9 cellular contexts compared by ENCODE assay signal in the genomic region with DNA sequence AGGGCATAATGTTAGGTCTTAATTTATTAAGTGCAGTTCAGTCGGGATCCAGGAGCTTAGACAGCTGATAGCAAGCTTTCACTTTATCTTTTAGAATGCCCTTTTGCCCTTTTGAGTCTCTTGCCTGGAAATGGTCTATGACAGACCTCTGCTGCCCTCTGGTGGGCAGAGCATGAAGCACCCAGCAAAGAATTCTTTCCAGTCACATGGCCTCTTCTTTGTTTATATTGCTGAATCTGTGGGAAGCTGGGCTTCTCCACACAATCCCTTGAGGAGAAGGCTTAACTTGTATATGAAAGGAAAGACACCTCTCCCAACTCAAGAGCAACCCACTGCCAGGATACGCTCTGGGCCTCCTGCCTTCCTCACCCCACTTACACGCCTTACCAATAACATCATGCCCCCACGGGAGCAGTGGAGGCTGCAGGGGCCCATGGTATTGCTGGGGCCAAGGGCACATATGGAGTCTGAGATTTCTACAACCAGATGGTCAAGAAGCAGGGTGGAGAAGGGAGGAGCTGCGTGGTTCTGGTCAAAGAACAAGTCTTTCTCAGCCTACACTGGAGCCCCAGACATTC. TPM values are rescaled to one million over a fixed set of nuclear protein-coding genes. Genes with fewer than 3 reads are reported as not detected.
DNase-seq lines count a peak whose midpoint lies in the region; ATAC-seq and TF ChIP-seq lines count a peak whose summit lies in the region.
"Had no signal": no experiment of that assay in that cellular context is flagged by ENCODE, and none has a peak within 500 bp of the region (broad histone marks: within the 10 kb centered on the region; RNA-seq: fewer than 3 reads in every experiment).

No MANE protein-coding gene starts in this region.

- no peaks in the 10 kb centered on the region for H3K36me3 Mint-ChIP-seq in endothelial cell (ENCODE audit: low read depth, unreplicated experiment)

- no peaks in the 10 kb centered on the region for H3K9me3 Mint-ChIP-seq in endothelial cell (ENCODE audit: unreplicated experiment)

- H3K36me3 ChIP-seq in mucosa of descending colon (ENCODE audit: low read depth): no peaks in the 10 kb centered on the region

- H3K4me3 Mint-ChIP-seq in endothelial cell (ENCODE audit: unreplicated experiment): no peak overlapping the region

- peaks cover 12% of the 10 kb centered on the region for H3K4me1 ChIP-seq in mucosa of descending colon (ENCODE audit: low read depth)

- TF ChIP-seq CTCF in endothelial cell (IDR thresholded peaks at IDR 0.05; ENCODE audit: unreplicated experiment) (peak; percentile 95), mucosa of descending colon (IDR thresholded peaks at IDR 0.05) (peak; percentile 87)

- H3K4me1 Mint-ChIP-seq in endothelial cell (ENCODE audit: unreplicated experiment): no peaks in the 10 kb centered on the region

- peak; percentile 46 for DNase-seq in CMK (ENCODE audit: low read depth)
- DNase-seq in HS-5 (ENCODE audit: low read depth): peak; percentile 81
- peak; percentile 77 for DNase-seq in NOMO-1 treated with DMSO at 0.1 percent for 48 hours (lab: John Stamatoyannopoulos, UW; ENCODE audit: unreplicated experiment)
- peak; percentile 91 for DNase-seq in activated CD8-positive, alpha-beta memory T cell treated with anti-CD3 and anti-CD28 coated beads for 24 hours
- DNase-seq in endothelial cell (ENCODE audit: low spot score): peak; percentile 84
- DNase-seq in mucosa of descending colon: peak; percentile 77 to 91 (median 91)
- peak; percentile 54 to 56 for DNase-seq in stimulated activated CD8-positive, alpha-beta memory T cell treated with anti-CD3 and anti-CD28 coated beads, Interleukin-15, amount 100 ng/mL, for 48 hours (ENCODE audit: low read depth in 2 of 2)

- ATAC-seq in mucosa of descending colon (peak; percentile 87), GM19324 (IDR thresholded peaks at IDR 0.05; ENCODE audit: low FRiP score, unreplicated experiment) (no peak)

- no peak overlapping the region for H3K27ac Mint-ChIP-seq in endothelial cell (ENCODE audit: unreplicated experiment)

- H3K27me3 Mint-ChIP-seq in endothelial cell (ENCODE audit: unreplicated experiment): peaks cover 2% of the 10 kb centered on the region

- no peaks in the 10 kb centered on the region for H3K9me3 ChIP-seq in mucosa of descending colon

- intact Hi-C loops in mucosa of descending colon (cut with DNase I, micrococcal nuclease): loop anchor here in 1 of 2 donors (10.0 kb wide), 1 partner anchor 456 kb away; no protein-coding TSS in a partner anchor

- no peak overlapping the region for H3K4me3 ChIP-seq in mucosa of descending colon

RNA-seq across cellular contexts. Expression of gene WFDC3, which starts 20.4 kb away (rescaled TPM):
- total RNA-seq in endothelial cell (ENCODE audit: unreplicated experiment) (not detected), mucosa of descending colon (1 to 10 TPM; 3.2 to 7.9 (median 5.1) TPM)
- total RNA-seq: activated CD8-positive, alpha-beta memory T cell treated with anti-CD3 and anti-CD28 coated beads for 36 hours had no signal

RNA-seq across cellular contexts. Expression of gene DNTTIP1, which starts 20.5 kb away (rescaled TPM):
- total RNA-seq in endothelial cell (ENCODE audit: unreplicated experiment) (36.9 TPM), mucosa of descending colon (10 to 100 TPM; 32.7 to 59.5 (median 36.3) TPM)

RNA-seq across cellular contexts. Expression of gene UBE2C, which starts 41.2 kb away (rescaled TPM):
- total RNA-seq in endothelial cell (ENCODE audit: unreplicated experiment): 22.9 TPM
- 10 to 100 TPM in 1 of 3 donors, 1 to 10 TPM in 2; 4.7 to 41.1 (median 8.7) TPM for total RNA-seq in mucosa of descending colon

RNA-seq across cellular contexts. Expression of gene SPINT4, which starts 49.1 kb away (rescaled TPM):
- total RNA-seq in endothelial cell (ENCODE audit: unreplicated experiment) (not detected), mucosa of descending colon (not detected)
- total RNA-seq: activated CD8-positive, alpha-beta memory T cell treated with anti-CD3 and anti-CD28 coated beads for 36 hours had no signal

RNA-seq across cellular contexts. Expression of gene TNNC2, which starts 55.8 kb away (rescaled TPM):
- total RNA-seq in endothelial cell (ENCODE audit: unreplicated experiment) (not detected), mucosa of descending colon (1 to 10 TPM; 2.1 to 5.4 (median 3.1) TPM)
- total RNA-seq: activated CD8-positive, alpha-beta memory T cell treated with anti-CD3 and anti-CD28 coated beads for 36 hours had no signal
